Comparison of ENCODE assay signal across 8 cellular contexts in genomic region chr4:30716158-30716557, GRCh38.
DNase-seq lines count a peak whose midpoint lies in the region; TF ChIP-seq lines count a peak whose summit lies in the region.

No MANE protein-coding gene starts in this region.

- peak; percentile 33 for DNase-seq in NCI-H2107 treated with DMSO at 0.1 percent for 48 hours (lab: John Stamatoyannopoulos, UW; ENCODE audit: unreplicated experiment)
- no peak for DNase-seq in NCI-H2107 (lab: John Stamatoyannopoulos, UW)
- peak; percentile 13 for DNase-seq in amniotic stem cell (lab: John Stamatoyannopoulos, UW)
- peak; percentile 30 for DNase-seq in kidney tubule cell (ENCODE audit: low spot score)
- DNase-seq in HuH-7.5 (ENCODE audit: low spot score), result no peak
- DNase-seq in activated CD4-positive, alpha-beta T cell treated with anti-CD3 and anti-CD28 coated beads, Interleukin-2, amount 50 U/mL, for 48 hours, result no peak
- no peak for DNase-seq in germinal center (ENCODE audit: low spot score)

- peak; percentile 72 for TF ChIP-seq CTCF in LNCAP (IDR thresholded peaks at IDR 0.05)

Comparison
In these comparisons a context has a peak if more than half of its experiments do, and no peak if none do; other contexts are left out.
1. DNase-seq: peak in NCI-H2107 treated with DMSO at 0.1 percent for 48 hours (single experiment), amniotic stem cell (single experiment) and kidney tubule cell (single experiment); none in NCI-H2107 (single experiment), HuH-7.5 (single experiment), activated CD4-positive, alpha-beta T cell treated with anti-CD3 and anti-CD28 coated beads, Interleukin-2, amount 50 U/mL, for 48 hours (0 of 2) and germinal center (single experiment).